13 cellular contexts compared by ENCODE assay signal in the genomic region with DNA sequence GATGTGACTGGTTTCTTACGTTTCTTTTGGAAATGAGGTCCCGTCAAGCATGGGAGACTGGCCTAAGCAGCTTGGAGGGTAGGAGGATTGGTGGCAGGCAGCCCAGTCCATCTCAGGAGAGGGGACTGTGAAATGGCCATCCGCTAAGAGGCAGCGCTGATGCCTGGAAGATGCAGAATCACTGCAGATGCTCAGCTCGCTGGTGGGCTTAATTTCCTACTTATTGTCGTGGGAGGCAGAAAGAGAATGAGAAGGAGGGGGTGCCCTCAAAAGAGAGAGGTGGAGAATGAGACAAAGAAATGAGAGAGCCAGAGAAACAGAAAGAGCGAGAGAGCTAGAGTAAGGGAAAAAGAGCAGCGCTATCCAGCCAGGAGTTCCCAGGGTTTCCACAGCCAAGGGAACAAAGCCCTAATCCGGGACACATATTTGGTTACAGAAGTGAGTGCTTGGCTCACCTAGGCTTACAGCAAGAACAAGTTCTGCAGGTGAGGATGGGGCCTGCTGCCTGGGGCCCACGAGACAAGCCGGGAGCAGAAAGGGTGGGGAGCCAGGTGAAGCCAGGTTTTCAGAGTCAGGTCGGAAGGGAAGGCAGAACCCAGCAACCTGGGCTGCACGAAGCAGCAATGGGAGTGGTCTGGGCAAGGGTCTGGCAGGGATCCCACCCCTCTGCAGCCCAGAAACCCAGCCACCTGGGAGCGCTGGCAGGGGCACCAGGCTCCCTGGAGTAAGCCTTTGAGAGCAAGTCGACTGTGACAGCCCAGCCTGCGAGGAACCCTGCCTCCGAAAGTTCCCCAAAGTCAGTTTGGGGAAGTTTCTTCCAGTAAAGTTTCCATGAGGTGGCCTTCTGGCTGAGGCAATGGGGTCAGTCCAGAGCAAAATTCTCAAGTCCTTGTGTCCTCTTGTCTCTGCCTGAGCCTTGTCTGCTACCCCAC. TPM values are rescaled to one million over a fixed set of nuclear protein-coding genes. Genes with fewer than 3 reads are reported as not detected.
DNase-seq lines count a peak whose midpoint lies in the region; ATAC-seq lines count a peak whose summit lies in the region.
"Had no signal": no experiment of that assay in that cellular context is flagged by ENCODE, and none has a peak within 500 bp of the region (broad histone marks: within the 10 kb centered on the region; RNA-seq: fewer than 3 reads in every experiment).

No MANE protein-coding gene starts in this region.

- ATAC-seq in esophagus mucosa, result peak; percentile 75
- no peak for ATAC-seq in stimulated activated effector memory CD8-positive, alpha-beta T cell treated with anti-CD3 and anti-CD28 coated beads, Interleukin-12 subunit alpha, Interleukin-12 subunit beta, amount 100 ng/mL, for 72 hours
- no peak for ATAC-seq in GM21737 (IDR thresholded peaks at IDR 0.05; ENCODE audit: unreplicated experiment)
- ATAC-seq in effector memory CD8-positive, alpha-beta T cell (replicated peaks), result no peak

- POLR2A ChIA-PET in activated CD4-positive, alpha-beta memory T cell treated with anti-CD3 and anti-CD28 coated beads for 36 hours (lab: Charles Lee), result no interaction called here
- POLR2A ChIA-PET in activated CD4-positive, alpha-beta memory T cell treated with anti-CD3 and anti-CD28 coated beads, Interleukin-2, amount 10 ng/mL, durations not matched to agents 7 days and 5 days (lab: Charles Lee), result interaction anchor here (1.2 to 9.3 kb wide), 2 partner anchors 8 to 60 kb away, joined by 3 to 140 read pairs; partner anchors contain the start of gene ECE1

- H3K27ac Mint-ChIP-seq in activated CD4-positive, alpha-beta memory T cell treated with anti-CD3 and anti-CD28 coated beads for 36 hours, result peak overlapping the region; percentile 44
- no peak overlapping the region for H3K27ac Mint-ChIP-seq in activated CD4-positive, alpha-beta memory T cell treated with anti-CD3 and anti-CD28 coated beads, Interleukin-2, amount 10 ng/mL, durations not matched to agents 7 days and 5 days
- H3K27ac Mint-ChIP-seq in stimulated activated effector memory CD8-positive, alpha-beta T cell treated with anti-CD3 and anti-CD28 coated beads, Interleukin-12 subunit alpha, Interleukin-12 subunit beta, amount 100 ng/mL, for 72 hours, result peak overlapping the region; percentile 14
- no peak overlapping the region for H3K27ac Mint-ChIP-seq in effector memory CD8-positive, alpha-beta T cell
- H3K27ac Mint-ChIP-seq: activated naive CD8-positive, alpha-beta T cell treated with anti-CD3 and anti-CD28 coated beads, Interleukin-2, amount 10 ng/mL, durations not matched to agents 7 days and 5 days had no signal

- CTCF ChIA-PET in activated CD4-positive, alpha-beta memory T cell treated with anti-CD3 and anti-CD28 coated beads for 36 hours (lab: Charles Lee), result interaction anchor here (0.6 to 20.3 kb wide), 6 partner anchors 10 to 61 kb away, joined by 3 to 261 read pairs (median 3); no protein-coding TSS in a partner anchor
- CTCF ChIA-PET in activated CD4-positive, alpha-beta memory T cell treated with anti-CD3 and anti-CD28 coated beads, Interleukin-2, amount 10 ng/mL, durations not matched to agents 7 days and 5 days (lab: Charles Lee), result interaction anchor here (0.6 to 1.1 kb wide), 2 partner anchors 15 to 84 kb away, joined by 3 to 4 read pairs; no protein-coding TSS in a partner anchor

- H3K4me1 Mint-ChIP-seq in activated CD4-positive, alpha-beta memory T cell treated with anti-CD3 and anti-CD28 coated beads for 36 hours (ENCODE audit: low read depth), result peaks cover 54% of the 10 kb centered on the region
- H3K4me1 Mint-ChIP-seq in activated CD4-positive, alpha-beta memory T cell treated with anti-CD3 and anti-CD28 coated beads, Interleukin-2, amount 10 ng/mL, durations not matched to agents 7 days and 5 days, result peaks cover 47% of the 10 kb centered on the region
- peaks cover 53% of the 10 kb centered on the region for H3K4me1 Mint-ChIP-seq in stimulated activated effector memory CD8-positive, alpha-beta T cell treated with anti-CD3 and anti-CD28 coated beads, Interleukin-12 subunit alpha, Interleukin-12 subunit beta, amount 100 ng/mL, for 72 hours
- H3K4me1 Mint-ChIP-seq in effector memory CD8-positive, alpha-beta T cell (ENCODE audit: low read depth in 2 of 2), result peaks cover 36% of the 10 kb centered on the region in 2 donors

- no peaks in the 10 kb centered on the region for H3K27me3 Mint-ChIP-seq in activated CD4-positive, alpha-beta memory T cell treated with anti-CD3 and anti-CD28 coated beads for 36 hours
- no peaks in the 10 kb centered on the region for H3K27me3 Mint-ChIP-seq in activated CD4-positive, alpha-beta memory T cell treated with anti-CD3 and anti-CD28 coated beads, Interleukin-2, amount 10 ng/mL, durations not matched to agents 7 days and 5 days
- H3K27me3 Mint-ChIP-seq in effector memory CD8-positive, alpha-beta T cell, result no peaks in the 10 kb centered on the region
- H3K27me3 Mint-ChIP-seq: activated naive CD8-positive, alpha-beta T cell treated with anti-CD3 and anti-CD28 coated beads, Interleukin-2, amount 10 ng/mL, durations not matched to agents 7 days and 5 days had no signal

- H3K9me3 Mint-ChIP-seq in activated CD4-positive, alpha-beta memory T cell treated with anti-CD3 and anti-CD28 coated beads for 36 hours, result no peaks in the 10 kb centered on the region
- H3K9me3 Mint-ChIP-seq in activated CD4-positive, alpha-beta memory T cell treated with anti-CD3 and anti-CD28 coated beads, Interleukin-2, amount 10 ng/mL, durations not matched to agents 7 days and 5 days, result no peaks in the 10 kb centered on the region
- H3K9me3 Mint-ChIP-seq in stimulated activated effector memory CD8-positive, alpha-beta T cell treated with anti-CD3 and anti-CD28 coated beads, Interleukin-12 subunit alpha, Interleukin-12 subunit beta, amount 100 ng/mL, for 72 hours, result no peaks in the 10 kb centered on the region
- H3K9me3 Mint-ChIP-seq in effector memory CD8-positive, alpha-beta T cell, result no peaks in the 10 kb centered on the region
- H3K9me3 Mint-ChIP-seq: activated naive CD8-positive, alpha-beta T cell treated with anti-CD3 and anti-CD28 coated beads, Interleukin-2, amount 10 ng/mL, durations not matched to agents 7 days and 5 days had no signal

- no peak overlapping the region for H3K4me3 Mint-ChIP-seq in activated CD4-positive, alpha-beta memory T cell treated with anti-CD3 and anti-CD28 coated beads for 36 hours
- no peak overlapping the region for H3K4me3 Mint-ChIP-seq in activated CD4-positive, alpha-beta memory T cell treated with anti-CD3 and anti-CD28 coated beads, Interleukin-2, amount 10 ng/mL, durations not matched to agents 7 days and 5 days
- no peak overlapping the region for H3K4me3 Mint-ChIP-seq in stimulated activated effector memory CD8-positive, alpha-beta T cell treated with anti-CD3 and anti-CD28 coated beads, Interleukin-12 subunit alpha, Interleukin-12 subunit beta, amount 100 ng/mL, for 72 hours
- no peak overlapping the region for H3K4me3 Mint-ChIP-seq in effector memory CD8-positive, alpha-beta T cell
- H3K4me3 Mint-ChIP-seq: activated naive CD8-positive, alpha-beta T cell treated with anti-CD3 and anti-CD28 coated beads, Interleukin-2, amount 10 ng/mL, durations not matched to agents 7 days and 5 days had no signal

- intact Hi-C loops in activated CD4-positive, alpha-beta memory T cell treated with anti-CD3 and anti-CD28 coated beads for 36 hours (cut with micrococcal nuclease), result no loop called here

- no peak for DNase-seq in activated CD4-positive, alpha-beta memory T cell treated with anti-CD3 and anti-CD28 coated beads for 36 hours
- no peak for DNase-seq in activated CD4-positive, alpha-beta memory T cell treated with anti-CD3 and anti-CD28 coated beads, Interleukin-2, amount 10 ng/mL, durations not matched to agents 7 days and 5 days
- DNase-seq in NCI-H345 treated with DMSO at 0.1 percent for 48 hours (lab: John Stamatoyannopoulos, UW; ENCODE audit: unreplicated experiment) (peak; percentile 72), NCI-H510A (lab: John Stamatoyannopoulos, UW) (no peak)
- no peak for DNase-seq in stimulated activated effector memory CD8-positive, alpha-beta T cell treated with anti-CD3 and anti-CD28 coated beads, Interleukin-12 subunit alpha, Interleukin-12 subunit beta, amount 100 ng/mL, for 72 hours (ENCODE audit: low spot score in 2 of 2)
- DNase-seq in effector memory CD8-positive, alpha-beta T cell, result no peak
- DNase-seq: activated naive CD8-positive, alpha-beta T cell treated with anti-CD3 and anti-CD28 coated beads, Interleukin-2, amount 10 ng/mL, durations not matched to agents 7 days and 5 days; erythroblast; kidney; NCI-H526; stimulated activated CD8-positive, alpha-beta memory T cell treated with anti-CD3 and anti-CD28 coated beads, Interleukin-4, amount 100 ng/mL, for 48 hours had no signal

- H3K36me3 Mint-ChIP-seq in activated CD4-positive, alpha-beta memory T cell treated with anti-CD3 and anti-CD28 coated beads for 36 hours, result peaks cover 44% of the 10 kb centered on the region
- peaks cover 33% of the 10 kb centered on the region for H3K36me3 Mint-ChIP-seq in activated CD4-positive, alpha-beta memory T cell treated with anti-CD3 and anti-CD28 coated beads, Interleukin-2, amount 10 ng/mL, durations not matched to agents 7 days and 5 days (ENCODE audit: low read depth)
- H3K36me3 Mint-ChIP-seq in stimulated activated effector memory CD8-positive, alpha-beta T cell treated with anti-CD3 and anti-CD28 coated beads, Interleukin-12 subunit alpha, Interleukin-12 subunit beta, amount 100 ng/mL, for 72 hours, result peaks cover 87% of the 10 kb centered on the region
- peaks cover 26% of the 10 kb centered on the region for H3K36me3 Mint-ChIP-seq in effector memory CD8-positive, alpha-beta T cell (ENCODE audit: insufficient read depth)

RNA-seq across cellular contexts. Expression of gene ECE1, which starts 5.8 kb away (rescaled TPM):
- total RNA-seq in activated CD4-positive, alpha-beta memory T cell treated with anti-CD3 and anti-CD28 coated beads for 36 hours, result 100 to 1,000 TPM; 137 to 144 TPM
- 10 to 100 TPM; 85.3 to 87.9 TPM for total RNA-seq in activated CD4-positive, alpha-beta memory T cell treated with anti-CD3 and anti-CD28 coated beads, Interleukin-2, amount 10 ng/mL, durations not matched to agents 7 days and 5 days
- total RNA-seq in esophagus mucosa, result 18.2 TPM

Comparison
In these comparisons a context has a peak if more than half of its experiments do, and no peak if none do; other contexts are left out.
1. H3K27ac Mint-ChIP-seq: peak in activated CD4-positive, alpha-beta memory T cell treated with anti-CD3 and anti-CD28 coated beads for 36 hours (single experiment) and stimulated activated effector memory CD8-positive, alpha-beta T cell treated with anti-CD3 and anti-CD28 coated beads, Interleukin-12 subunit alpha, Interleukin-12 subunit beta, amount 100 ng/mL, for 72 hours (single experiment); none in activated CD4-positive, alpha-beta memory T cell treated with anti-CD3 and anti-CD28 coated beads, Interleukin-2, amount 10 ng/mL, durations not matched to agents 7 days and 5 days (single experiment) and effector memory CD8-positive, alpha-beta T cell (0 of 2).